Comparison of ENCODE assay signal across 12 cellular contexts in genomic region chr2:98502556-98503335, GRCh38. TPM values are rescaled to one million over a fixed set of nuclear protein-coding genes. Genes with fewer than 3 reads are reported as not detected.
DNase-seq lines count a peak whose midpoint lies in the region; ATAC-seq and TF ChIP-seq lines count a peak whose summit lies in the region.
"Had no signal": no experiment of that assay in that cellular context is flagged by ENCODE, and none has a peak within 500 bp of the region (broad histone marks: within the 10 kb centered on the region; RNA-seq: fewer than 3 reads in every experiment).

No MANE protein-coding gene starts in this region.

- H3K27me3 Mint-ChIP-seq in activated T-cell treated with anti-CD3 and anti-CD28 coated beads, Interleukin-2, amount 50 U/mL, for 4 hours (ENCODE audit: low read depth) = no peaks in the 10 kb centered on the region

- peaks cover 88% of the 10 kb centered on the region for H3K4me1 Mint-ChIP-seq in activated T-cell treated with anti-CD3 and anti-CD28 coated beads, Interleukin-2, amount 50 U/mL, for 4 hours (ENCODE audit: low read depth)

- H3K36me3 Mint-ChIP-seq in activated T-cell treated with anti-CD3 and anti-CD28 coated beads, Interleukin-2, amount 50 U/mL, for 4 hours (ENCODE audit: insufficient read depth) = peaks cover 35% of the 10 kb centered on the region

- H3K4me3 ChIP-seq in esophagus muscularis mucosa = no peak overlapping the region
- H3K4me3 ChIP-seq in neutrophil (ENCODE audit: low read depth in 1 of 2, low read length in 1 of 2) = no peak overlapping the region
- H3K4me3 ChIP-seq in esophagus squamous epithelium = no peak overlapping the region
- H3K4me3 ChIP-seq: hepatocyte had no signal

- peaks cover 1% of the 10 kb centered on the region for H3K9me3 Mint-ChIP-seq in activated T-cell treated with anti-CD3 and anti-CD28 coated beads, Interleukin-2, amount 50 U/mL, for 4 hours

- H3K27ac ChIP-seq in esophagus muscularis mucosa (replicated peaks in 1 of 4) (peak overlapping the region; percentile 60 to 85 (median 72)), neutrophil (peak overlapping the region; percentile 95), esophagus squamous epithelium (no peak overlapping the region)
- H3K27ac ChIP-seq: hepatocyte had no signal

- no peak for TF ChIP-seq EP300 in esophagus muscularis mucosa (IDR thresholded peaks at IDR 0.05)

- DNase-seq in GM04503 (ENCODE audit: low read depth) (peak; percentile 69), RPMI8226 (peak; percentile 70), esophagus muscularis mucosa (ENCODE audit: extremely low spot score) (no peak), esophagus squamous epithelium (lab: John Stamatoyannopoulos, UW) (no peak), COR-L47 (lab: John Stamatoyannopoulos, UW) (no peak)
- DNase-seq in effector CD4-positive, alpha-beta T cell = no peak
- no peak for DNase-seq in activated T-cell treated with anti-CD3 and anti-CD28 coated beads, Interleukin-2, amount 50 U/mL, for 4 hours
- DNase-seq: MV-4-11, occipital lobe had no signal

- H3K27me3 ChIP-seq in esophagus muscularis mucosa (no peaks in the 10 kb centered on the region), neutrophil (no peaks in the 10 kb centered on the region), esophagus squamous epithelium (no peaks in the 10 kb centered on the region)
- H3K27me3 ChIP-seq: hepatocyte had no signal

- intact Hi-C loops in esophagus muscularis mucosa (cut with DNase I) = no loop called here
- intact Hi-C loops in esophagus squamous epithelium (cut with DNase I) = no loop called here

- H3K9me3 ChIP-seq in esophagus muscularis mucosa (no peaks in the 10 kb centered on the region), neutrophil (no peaks in the 10 kb centered on the region), esophagus squamous epithelium (no peaks in the 10 kb centered on the region)

- H3K36me3 ChIP-seq in esophagus muscularis mucosa (no peaks in the 10 kb centered on the region), neutrophil (peaks cover 5% of the 10 kb centered on the region), esophagus squamous epithelium (no peaks in the 10 kb centered on the region)

- peaks cover 67 to 94% (median 86%) of the 10 kb centered on the region in 4 donors for H3K4me1 ChIP-seq in esophagus muscularis mucosa
- peaks cover 49 to 54% of the 10 kb centered on the region in 2 experiments for H3K4me1 ChIP-seq in neutrophil (ENCODE audit: control insufficient read depth in 1 of 2, insufficient read depth in 1 of 2, low read depth in 1 of 2, low read length in 1 of 2)
- peaks cover 0 to 54% (median 33%) of the 10 kb centered on the region in 3 donors for H3K4me1 ChIP-seq in esophagus squamous epithelium

- no peak overlapping the region for H3K4me3 Mint-ChIP-seq in activated T-cell treated with anti-CD3 and anti-CD28 coated beads, Interleukin-2, amount 50 U/mL, for 4 hours

- WGBS in esophagus muscularis mucosa = 81% methylated on average over 4 of the region's 4 CpGs
- WGBS in esophagus squamous epithelium, 2 donors = 83 to 89% methylated on average over 4 of the region's 4 CpGs

- ATAC-seq in activated T-cell treated with anti-CD3 and anti-CD28 coated beads, Interleukin-2, amount 50 U/mL, for 4 hours = no peak
- ATAC-seq: activated CD4-positive, CD25-positive, alpha-beta regulatory T cell treated with anti-CD3 and anti-CD28 coated beads, Interleukin-2, amount 50 U/mL, for 24 hours had no signal

- TF ChIP-seq POLR2A in esophagus muscularis mucosa (IDR thresholded peaks at IDR 0.05; ENCODE audit: low read depth) (no peak), esophagus squamous epithelium (IDR thresholded peaks at IDR 0.05) (no peak)

- TF ChIP-seq CTCF in esophagus muscularis mucosa (IDR thresholded peaks at IDR 0.05) (no peak), neutrophil (IDR thresholded peaks at IDR 0.05) (no peak), esophagus squamous epithelium (IDR thresholded peaks at IDR 0.05) (no peak)

RNA-seq across cellular contexts. Expression of gene INPP4A, which starts 58.1 kb away (rescaled TPM):
- total RNA-seq in esophagus muscularis mucosa (10 to 100 TPM; 30.7 to 58.9 (median 39.4) TPM), esophagus squamous epithelium (10 to 100 TPM in 2 of 4 donors, 1 to 10 TPM in 2; 7.4 to 17.9 (median 9.4) TPM)
- total RNA-seq in activated T-cell treated with anti-CD3 and anti-CD28 coated beads, Interleukin-2, amount 50 U/mL, for 4 hours = 10 to 100 TPM; 17.3 to 24.0 (median 17.3) TPM

Comparison
In these comparisons a context has a peak if more than half of its experiments do, and no peak if none do; other contexts are left out.
1. DNase-seq: peak in GM04503 (single experiment) and RPMI8226 (single experiment); none in esophagus muscularis mucosa (single experiment), esophagus squamous epithelium (single experiment), effector CD4-positive, alpha-beta T cell (single experiment), activated T-cell treated with anti-CD3 and anti-CD28 coated beads, Interleukin-2, amount 50 U/mL, for 4 hours (single experiment) and COR-L47 (single experiment).
2. H3K27ac ChIP-seq: peak in esophagus muscularis mucosa (4 of 4) and neutrophil (single experiment); none in esophagus squamous epithelium (0 of 4).